In the genomic region with DNA sequence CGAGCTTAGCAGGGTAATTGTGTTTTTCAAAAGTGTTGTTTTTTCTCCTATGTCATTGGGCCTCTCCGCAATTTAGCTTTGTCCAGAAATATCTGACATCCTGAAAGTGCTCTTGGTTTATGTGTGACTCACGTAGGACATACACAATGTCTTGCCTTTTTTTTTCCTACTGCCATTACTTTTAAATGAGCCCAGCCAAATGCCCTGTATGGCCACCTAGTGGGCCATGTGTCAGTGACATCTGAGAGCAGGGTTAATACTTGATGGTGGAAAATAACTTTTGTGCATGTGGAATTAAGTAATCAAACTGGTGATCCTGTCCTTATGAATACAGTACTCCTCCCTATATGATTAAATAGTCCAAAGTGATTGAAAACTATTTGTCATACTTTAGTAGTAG, we compare ENCODE assay signal across 1 cellular context.
TF ChIP-seq lines count a peak whose summit lies in the region.

No MANE protein-coding gene starts in this region.

TF ChIP-seq in IMR-90, 13 proteins besides CTCF, POLR2A, EP300 and RAD21 (continued from another document):
- TF ChIP-seq USF2 (IDR thresholded peaks at IDR 0.05; ENCODE audit: low read depth, low read length) (no peak), CHD1 (IDR thresholded peaks at IDR 0.05; ENCODE audit: low read depth, low read length) (no peak), NFE2L2 (IDR thresholded peaks at IDR 0.05; ENCODE audit: low read depth, low read length) (no peak), CEBPB (IDR thresholded peaks at IDR 0.05; ENCODE audit: low read depth, low read length) (no peak), BHLHE40 (IDR thresholded peaks at IDR 0.05; ENCODE audit: low read depth, low read length) (no peak), MAFK (IDR thresholded peaks at IDR 0.05; ENCODE audit: low read depth, low read length) (no peak), MXI1 (IDR thresholded peaks at IDR 0.05; ENCODE audit: borderline replicate concordance, low read depth, low read length) (no peak)
TF ChIP-seq in IMR-90: peak in this region for 0.
